In genomic region chr2:62440281-62440946, GRCh38 we compare ENCODE assay signal across 20 cellular contexts.
"Had no signal": no experiment of that assay in that cellular context is flagged by ENCODE, and none has a peak within 500 bp of the region (broad histone marks: within the 10 kb centered on the region; RNA-seq: fewer than 3 reads in every experiment).

No MANE protein-coding gene starts in this region.

- ATAC-seq: gastroesophageal sphincter; heart left ventricle; left lung; mucosa of descending colon; natural killer cell treated with Interleukin-12 subunit alpha and Interleukin-12 subunit beta and Interleukin-15 and Interleukin-18, amount 100 ng/mL, for 72 hours; stimulated activated memory B cell treated with anti-CD40 and anti-IgM and Interleukin-4, amounts not matched to agents 10 μg/mL and 1 μg/mL and 100 μg/mL, for 72 hours had no signal

- H3K36me3 ChIP-seq: gastroesophageal sphincter, heart left ventricle, left lung, neutrophil, sigmoid colon, thyroid gland had no signal

- DNase-seq: dorsolateral prefrontal cortex; effector CD4-positive, alpha-beta T cell; foreskin keratinocyte; heart left ventricle; kidney; left lung; mesenchymal stem cell; mucosa of descending colon; naive B cell; sigmoid colon; stimulated activated CD4-positive, alpha-beta T cell treated with anti-CD3 and anti-CD28 coated beads, Interleukin-2, amount 100 ng/mL, for 24 hours; stimulated activated CD4-positive, alpha-beta T cell treated with anti-CD3 and anti-CD28 coated beads, Interleukin-4, amount 100 ng/mL, for 24 hours; thyroid gland; trophoblast cell had no signal

- H3K4me3 ChIP-seq: dorsolateral prefrontal cortex, gastroesophageal sphincter, heart left ventricle, hepatocyte, left lung, mucosa of descending colon, sigmoid colon, thyroid gland had no signal

- H3K79me2 ChIP-seq: hepatocyte, parathyroid adenoma had no signal

- H3K4me2 ChIP-seq: hepatocyte had no signal

- H2AFZ ChIP-seq: hepatocyte, parathyroid adenoma had no signal

- H3K27me3 ChIP-seq: dorsolateral prefrontal cortex, foreskin keratinocyte, gastroesophageal sphincter, heart left ventricle, hepatocyte, left lung, neutrophil, sigmoid colon, thyroid gland had no signal

- H3K4me1 ChIP-seq: gastroesophageal sphincter, heart left ventricle, left lung, parathyroid adenoma, sigmoid colon had no signal

- H3K9me3 ChIP-seq: gastroesophageal sphincter, heart left ventricle, left lung, mucosa of descending colon, neutrophil, sigmoid colon, thyroid gland had no signal

- H3K27ac ChIP-seq: dorsolateral prefrontal cortex, foreskin keratinocyte, gastroesophageal sphincter, heart left ventricle, hepatocyte, left lung, neutrophil, parathyroid adenoma, sigmoid colon, thyroid gland had no signal

- H3K9ac ChIP-seq: parathyroid adenoma had no signal
